In the genomic region with DNA sequence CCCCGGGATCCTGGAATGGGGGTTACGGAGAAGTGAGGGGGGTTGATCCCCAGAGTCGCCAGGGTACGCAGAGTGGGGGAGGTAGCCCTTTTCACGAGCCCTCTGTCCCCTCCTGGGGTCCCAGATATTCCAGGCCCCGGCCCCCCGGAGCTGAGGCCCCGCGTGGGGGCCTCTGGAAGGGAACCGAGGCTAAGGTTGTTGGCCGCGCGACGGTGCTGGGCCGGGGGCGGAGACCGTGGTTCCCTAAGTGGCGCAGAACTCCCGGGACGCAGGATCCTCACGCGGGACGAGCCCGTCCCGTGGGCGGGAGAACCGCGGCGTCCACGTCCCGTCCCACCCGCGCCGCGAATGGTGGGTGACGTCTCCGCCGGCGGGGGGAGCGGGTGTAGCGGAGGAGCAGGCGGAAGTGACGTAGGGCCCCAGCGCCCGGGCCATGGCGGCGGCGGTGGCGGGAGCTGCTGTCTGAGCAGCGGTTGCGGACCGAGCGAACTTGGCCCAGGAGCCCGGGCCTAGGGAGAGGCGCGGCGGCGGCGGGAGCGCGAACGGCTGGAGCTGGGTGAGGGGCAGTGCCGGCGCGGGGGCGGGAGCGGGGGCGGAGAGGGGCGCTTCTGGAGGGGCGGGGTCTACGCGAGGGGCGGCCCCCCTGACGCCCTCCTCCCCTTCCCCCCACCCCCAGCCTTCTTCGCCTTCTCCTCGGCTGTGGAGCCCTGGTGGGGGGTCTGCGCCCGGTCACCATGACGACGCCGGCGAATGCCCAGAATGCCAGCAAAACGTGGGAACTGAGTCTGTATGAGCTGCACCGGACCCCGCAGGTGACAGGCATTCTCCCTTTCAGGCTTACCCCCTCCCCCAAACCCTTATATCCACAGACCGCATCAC, we compare ENCODE assay signal across 8 cellular contexts. TPM values are rescaled to one million over a fixed set of nuclear protein-coding genes. Genes with fewer than 3 reads are reported as not detected.
DNase-seq lines count a peak whose midpoint lies in the region; TF ChIP-seq lines count a peak whose summit lies in the region.

TSS of gene RING1 (plus strand) at position 412 of the 879 bp plus-strand sequence. CDS start at position 735, 323 bp downstream.

- H3K36me3 ChIP-seq in BE2C (peaks cover 8% of the 10 kb centered on the region), Karpas-422 (ENCODE audit: insufficient read depth, low read length) (peaks cover 7% of the 10 kb centered on the region; the same call in 1 of the 2 replicates)

- peaks cover 6% of the 10 kb centered on the region; the same call in 1 of the 2 replicates for H3K79me2 ChIP-seq in Karpas-422 (ENCODE audit: low read length)

- H3K9me2 ChIP-seq in Karpas-422 (replicated peaks; ENCODE audit: insufficient read depth, low read length) = no peaks in the 10 kb centered on the region

- peak within 1 kb of the TSS; percentile 93 for H2AFZ ChIP-seq in Karpas-422 (ENCODE audit: low read length)

- no peaks in the 10 kb centered on the region; the same call in 1 of the 2 replicates for H3K4me1 ChIP-seq in BE2C
- peaks cover 37% of the 10 kb centered on the region for H3K4me1 ChIP-seq in Karpas-422 (ENCODE audit: low read length)

- peak within 1 kb of the TSS; percentile 99 for H3K4me2 ChIP-seq in Karpas-422 (ENCODE audit: low read depth, low read length, poor library complexity, severe bottlenecking)

- TF ChIP-seq CTCF in BE2C (IDR thresholded peaks at IDR 0.05; ENCODE audit: low read depth, low read length) = no peak

- peak; percentile 93 for TF ChIP-seq POLR2A in GM19193 (IDR thresholded peaks at IDR 0.05; ENCODE audit: extremely low read depth, insufficient read depth, insufficient read length)

- DNase-seq in BE2C = peak; percentile 79
- peak; percentile 93 for DNase-seq in Karpas-422
- DNase-seq in SKM-1 (lab: John Stamatoyannopoulos, UW; ENCODE audit: unreplicated experiment) = peak; percentile 40
- peak; percentile 89 for DNase-seq in activated naive CD4-positive, alpha-beta T cell treated with anti-CD3 and anti-CD28 coated beads, Interleukin-2, amount 50 U/mL, for 16 hours
- DNase-seq in globus pallidus (ENCODE audit: low spot score) = peak; percentile 86
- DNase-seq in nucleus accumbens (lab: John Stamatoyannopoulos, UW) = peak in 54 of 56 donors; percentile 36 to 93 (median 79)
- peak; percentile 40 to 98 (median 82) for DNase-seq in substantia nigra (lab: John Stamatoyannopoulos, UW)

- peak within 1 kb of the TSS; percentile 99 for H3K9ac ChIP-seq in Karpas-422 (ENCODE audit: low read length)

- peak within 1 kb of the TSS; percentile 94 for H3K4me3 ChIP-seq in BE2C (ENCODE audit: low read depth, low read length)
- H3K4me3 ChIP-seq in Karpas-422 (ENCODE audit: low read length) = peak within 1 kb of the TSS; percentile 97

- H4K20me1 ChIP-seq in Karpas-422 (ENCODE audit: insufficient read depth, low read depth, low read length) = no peaks in the 10 kb centered on the region

- H3K27ac ChIP-seq in Karpas-422 (ENCODE audit: low read length) (peak within 1 kb of the TSS; percentile 48; the same call in 1 of the 2 replicates), substantia nigra (ENCODE audit: low read depth, low read length, poor library complexity, severe bottlenecking) (peak within 1 kb of the TSS; percentile 90)

- no peaks in the 10 kb centered on the region for H3K9me3 ChIP-seq in BE2C
- H3K9me3 ChIP-seq in Karpas-422 (ENCODE audit: low read length) = no peaks in the 10 kb centered on the region

- H3K27me3 ChIP-seq in BE2C (peaks cover 5% of the 10 kb centered on the region), Karpas-422 (ENCODE audit: low read length) (no peaks in the 10 kb centered on the region)

RNA-seq across cellular contexts. Expression of gene RING1, which starts in this region (rescaled TPM):
- polyA plus RNA-seq in BE2C (2012; ENCODE audit: insufficient read depth, insufficient read length, low read depth) = 125 TPM
- 14.2 and 38.7 TPM in 2 replicates for total RNA-seq in Karpas-422 (2014; rRNA removed; shearing (Covaris generic); ENCODE audit: low replicate concordance)

Comparison
In these comparisons a context has a peak if more than half of its experiments do, and no peak if none do; other contexts are left out.
1. Peak in every context shown above with its lines: DNase-seq, H3K4me3 ChIP-seq and H3K27ac ChIP-seq.
2. DNase-seq: peak in every context shown above with its lines; median percentile 93 in Karpas-422; 89 in activated naive CD4-positive, alpha-beta T cell treated with anti-CD3 and anti-CD28 coated beads, Interleukin-2, amount 50 U/mL, for 16 hours; 86 in globus pallidus; 82 in substantia nigra; 79 in BE2C; 79 in nucleus accumbens; 40 in SKM-1.